1 cellular context compared by ENCODE assay signal in genomic region chr11:76048763-76049162, GRCh38.
TF ChIP-seq lines count a peak whose summit lies in the region.

No MANE protein-coding gene starts in this region.

TF ChIP-seq in WTC11, 78 proteins besides CTCF, POLR2A, EP300 and RAD21 (continued from another document):
- TF ChIP-seq ZNF512 (CRISPR knock-in tag; IDR thresholded peaks at IDR 0.05; ENCODE audit: borderline replicate concordance) (no peak), ZNF396 (CRISPR knock-in tag; IDR thresholded peaks at IDR 0.05; ENCODE audit: borderline replicate concordance) (no peak), USF2 (CRISPR knock-in tag; IDR thresholded peaks at IDR 0.05) (no peak), ZBTB43 (CRISPR knock-in tag; IDR thresholded peaks at IDR 0.05) (no peak), JUN (CRISPR knock-in tag; IDR thresholded peaks at IDR 0.05) (no peak), TCF7 (CRISPR knock-in tag; IDR thresholded peaks at IDR 0.05; ENCODE audit: low read depth) (no peak), ZNF263 (CRISPR knock-in tag; IDR thresholded peaks at IDR 0.05; ENCODE audit: low read depth) (no peak)
TF ChIP-seq in WTC11: peak in this region for 0.
